23 cellular contexts compared by ENCODE assay signal in the genomic region with DNA sequence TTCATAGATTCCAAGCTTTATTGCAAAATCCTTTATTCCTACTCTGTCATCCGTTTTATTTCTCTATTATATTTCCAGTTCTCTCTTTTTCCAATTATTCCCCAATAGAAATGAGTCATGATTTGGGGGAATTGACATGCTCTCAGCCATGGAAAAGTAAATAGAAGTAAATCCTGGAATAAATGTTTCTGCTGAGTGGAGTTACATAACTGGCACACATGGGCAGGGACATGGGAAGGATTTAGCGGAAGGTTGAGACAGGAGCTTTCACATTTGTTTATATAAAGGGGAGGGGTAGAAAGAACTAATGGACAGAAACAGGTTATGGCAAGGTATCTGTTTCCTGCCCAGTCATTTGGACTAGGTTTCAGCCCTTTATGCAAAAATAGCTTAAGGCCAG.
A peak's percentile ranks its signal among the peaks of the same experiment; 100 is the strongest.
DNase-seq lines count a peak whose midpoint lies in the region; ATAC-seq, FAIRE-seq and TF ChIP-seq lines count a peak whose summit lies in the region.
"Had no signal": no experiment of that assay in that cellular context is flagged by ENCODE, and none has a peak within 500 bp of the region (broad histone marks: within the 10 kb centered on the region; RNA-seq: fewer than 3 reads in every experiment).

No MANE protein-coding gene starts in this region.

- no TSS peak for BruUV-seq in HepG2 (replicated peaks; lab: Mats Ljungman, UMichigan)

- no peak for TF ChIP-seq CTCF in HepG2 (CRISPR knock-in tag; IDR thresholded peaks at IDR 0.05)

- H3K4me3 ChIP-seq in HepG2 (replicated peaks in 1 of 3; ENCODE audit: insufficient read depth in 1 of 3, low read depth in 2 of 3, low read length in 3 of 3), result no peak overlapping the region
- H3K4me3 ChIP-seq: dorsolateral prefrontal cortex, HAP-1, K562, psoas muscle, suprapubic skin, vagina had no signal

- H4K20me1 ChIP-seq in HepG2 (ENCODE audit: insufficient read depth, low read length), result 0 out of 2 replicates have a peak, but pooled peaks cover 2% of the 10 kb centered on the region

- in situ Hi-C loops in HepG2 (cut with HindIII; ENCODE audit: extremely low pct_ligation_motif_present, low pct_unique_long_range_greater_than_20kb), result no loop called here

- intact Hi-C loops in HepG2 (cut with micrococcal nuclease; ENCODE audit: unreplicated experiment), result no loop called here

- no peak for TF ChIP-seq POLR2A in HepG2 (IDR thresholded peaks at IDR 0.05; ENCODE audit: insufficient read depth in 1 of 2, low read depth in 2 of 2, low read length in 2 of 2)

- no peak overlapping the region for H3K27ac ChIP-seq in HepG2 (ENCODE audit: extremely low read length, insufficient read depth, low read length)
- H3K27ac ChIP-seq: dorsolateral prefrontal cortex, foreskin keratinocyte, psoas muscle, suprapubic skin, vagina had no signal

- H2AFZ ChIP-seq in HepG2 (ENCODE audit: low read length), result no peak overlapping the region

- H3K36me3 ChIP-seq in HepG2 (replicated peaks in 1 of 2; ENCODE audit: control insufficient read depth in 1 of 2, insufficient read depth in 2 of 2, low read length in 2 of 2), result no peaks in the 10 kb centered on the region
- H3K36me3 ChIP-seq: HAP-1, suprapubic skin, vagina had no signal

- ATAC-seq in HepG2 (no peak), HG02852 (IDR thresholded peaks at IDR 0.05; ENCODE audit: unreplicated experiment) (no peak)
- ATAC-seq: activated naive CD4-positive, alpha-beta T cell treated with anti-CD3 and anti-CD28 coated beads, Interleukin-2, amount 50 U/mL, for 72 hours; activated T-helper 17 cell treated with anti-CD3 and anti-CD28 coated beads, Interleukin-2, amount 50 U/mL, for 72 hours; K562; psoas muscle; stimulated activated effector memory CD8-positive, alpha-beta T cell treated with anti-CD3 and anti-CD28 coated beads, Interleukin-12 subunit alpha, Interleukin-12 subunit beta, amount 100 ng/mL, for 72 hours had no signal

- H3K9me3 ChIP-seq in HepG2 (ENCODE audit: low read length), result no peaks in the 10 kb centered on the region
- H3K9me3 ChIP-seq: HAP-1, psoas muscle, suprapubic skin, vagina had no signal

- TF ChIP-seq EP300 in HepG2 (IDR thresholded peaks at IDR 0.05; ENCODE audit: low read depth in 2 of 2, low read length in 2 of 2) (no peak), HepG2 (CRISPR knock-in tag; IDR thresholded peaks at IDR 0.05; ENCODE audit: borderline replicate concordance) (no peak)

- WGBS in HepG2 (ENCODE audit: low lambda C conversion rate), result 27% methylated on average over 2 of the region's 2 CpGs

- H3K9ac ChIP-seq in HepG2 (ENCODE audit: insufficient read depth, low read depth, low read length), result no peak overlapping the region

- DNase-seq in DMS53 treated with DMSO at 0.1 percent for 48 hours (lab: John Stamatoyannopoulos, UW; ENCODE audit: unreplicated experiment), result peak; percentile 83
- peak; percentile 59 for DNase-seq in NCI-H1436 treated with DMSO at 0.1 percent for 48 hours (lab: John Stamatoyannopoulos, UW)
- peak; percentile 77 for DNase-seq in NCI-H748 treated with DMSO at 0.1 percent for 48 hours (lab: John Stamatoyannopoulos, UW)
- peak; percentile 8 for DNase-seq in HepG2 (ENCODE audit: low spot score)
- DNase-seq in NOMO-1 treated with dmso at 0.1 percent for 144 hours (lab: John Stamatoyannopoulos, UW; ENCODE audit: unreplicated experiment), result no peak
- no peak for DNase-seq in COLO829 (ENCODE audit: low spot score)
- DNase-seq: activated CD4-positive, alpha-beta T cell treated with anti-CD3 and anti-CD28 coated beads, Interleukin-2, amount 50 U/mL, for 1 hour; aorta; CD4-positive, CD25-positive, alpha-beta regulatory T cell; central memory CD4-positive, alpha-beta T cell; DMS79; dorsolateral prefrontal cortex; erythroblast; foreskin keratinocyte; psoas muscle had no signal

- H3K79me2 ChIP-seq in HepG2 (ENCODE audit: insufficient read depth, low read length), result no peaks in the 10 kb centered on the region

- POLR2A ChIA-PET in HepG2 (lab: Yijun Ruan, JAX), result no interaction called here

- FAIRE-seq in HepG2 (lab: Jason Lieb, UNC), result no peak
- FAIRE-seq: K562 had no signal

- no peak for TF ChIP-seq RAD21 in HepG2 (CRISPR knock-in tag; IDR thresholded peaks at IDR 0.05)

- H3K4me1 ChIP-seq in HepG2 (ENCODE audit: insufficient read depth, low read length), result peaks cover 6% of the 10 kb centered on the region; the same call in 1 of the 2 replicates
- H3K4me1 ChIP-seq: foreskin keratinocyte, psoas muscle, suprapubic skin, vagina had no signal

- CTCF ChIA-PET in HepG2 (lab: Yijun Ruan, JAX; ENCODE audit: low intra/inter-chr PET ratio, low total read pairs), result no interaction called here

- no peak overlapping the region for H3K4me2 ChIP-seq in HepG2 (ENCODE audit: low read depth, low read length)

- no peaks in the 10 kb centered on the region for H3K27me3 ChIP-seq in HepG2 (ENCODE audit: control insufficient read depth in 1 of 2, insufficient read depth in 2 of 2, low read length in 2 of 2)
- H3K27me3 ChIP-seq: dorsolateral prefrontal cortex, foreskin keratinocyte, suprapubic skin, vagina had no signal

TF ChIP-seq in HepG2, 621 proteins besides CTCF, POLR2A, EP300 and RAD21:
- TF ChIP-seq ZNF672 (CRISPR knock-in tag; IDR thresholded peaks at IDR 0.05), result no peak
- TF ChIP-seq HNF4G (IDR thresholded peaks at IDR 0.05; ENCODE audit: borderline replicate concordance, low read depth, low read length), result no peak
- TF ChIP-seq HNF4G (CRISPR knock-in tag; IDR thresholded peaks at IDR 0.05; ENCODE audit: borderline replicate concordance, low read depth), result no peak
TF ChIP-seq in HepG2: peak in this region for 0.

Comparison
In these comparisons a context has a peak if more than half of its experiments do, and no peak if none do; other contexts are left out.
1. DNase-seq: peak in DMS53 treated with DMSO at 0.1 percent for 48 hours (single experiment), NCI-H1436 treated with DMSO at 0.1 percent for 48 hours (single experiment), NCI-H748 treated with DMSO at 0.1 percent for 48 hours (single experiment) and HepG2 (single experiment); none in NOMO-1 treated with dmso at 0.1 percent for 144 hours (single experiment) and COLO829 (single experiment).